9 cellular contexts compared by ENCODE assay signal in genomic region chr11:6474806-6475500, GRCh38. TPM values are rescaled to one million over a fixed set of nuclear protein-coding genes. Genes with fewer than 3 reads are reported as not detected.
DNase-seq lines count a peak whose midpoint lies in the region; ATAC-seq and TF ChIP-seq lines count a peak whose summit lies in the region.
"Had no signal": no experiment of that assay in that cellular context is flagged by ENCODE, and none has a peak within 500 bp of the region (broad histone marks: within the 10 kb centered on the region; RNA-seq: fewer than 3 reads in every experiment).

No MANE protein-coding gene starts in this region.

- H3K27ac Mint-ChIP-seq in activated CD4-positive, alpha-beta T cell treated with anti-CD3 and anti-CD28 coated beads, Interleukin-2, amount 10 ng/mL, durations not matched to agents 24 days and 14 days = peak overlapping the region; percentile 22
- H3K27ac Mint-ChIP-seq in activated B cell treated with CpG ODN at 0.5 μM for 24 hours = peak overlapping the region; percentile 77
- peak overlapping the region; percentile 76 for H3K27ac Mint-ChIP-seq in stimulated activated memory B cell treated with anti-CD40 and anti-IgM and Interleukin-4, amounts not matched to agents 10 μg/mL and 1 μg/mL and 100 μg/mL, for 72 hours

- no peaks in the 10 kb centered on the region for H3K9me3 Mint-ChIP-seq in activated CD4-positive, alpha-beta T cell treated with anti-CD3 and anti-CD28 coated beads, Interleukin-2, amount 10 ng/mL, durations not matched to agents 24 days and 14 days
- H3K9me3 Mint-ChIP-seq in activated B cell treated with CpG ODN at 0.5 μM for 24 hours = no peaks in the 10 kb centered on the region
- no peaks in the 10 kb centered on the region for H3K9me3 Mint-ChIP-seq in stimulated activated memory B cell treated with anti-CD40 and anti-IgM and Interleukin-4, amounts not matched to agents 10 μg/mL and 1 μg/mL and 100 μg/mL, for 72 hours

- ATAC-seq in activated B cell treated with CpG ODN at 0.5 μM for 24 hours (ENCODE audit: low read depth) = no peak
- ATAC-seq in stimulated activated memory B cell treated with anti-CD40 and anti-IgM and Interleukin-4, amounts not matched to agents 10 μg/mL and 1 μg/mL and 100 μg/mL, for 72 hours = no peak

- DNase-seq in activated CD4-positive, alpha-beta T cell treated with anti-CD3 and anti-CD28 coated beads, Interleukin-2, amount 10 ng/mL, durations not matched to agents 24 days and 14 days = no peak
- no peak for DNase-seq in activated CD4-positive, alpha-beta T cell treated with anti-CD3 and anti-CD28 coated beads for 48 hours
- DNase-seq in activated B cell treated with CpG ODN at 0.5 μM for 24 hours = no peak
- no peak for DNase-seq in UCSD-AML1 (lab: John Stamatoyannopoulos, UW; ENCODE audit: unreplicated experiment)
- DNase-seq in NCI-H524 treated with DMSO at 0.1 percent for 48 hours (lab: John Stamatoyannopoulos, UW) = no peak
- no peak for DNase-seq in HuH-7.5 (ENCODE audit: low spot score)
- DNase-seq: NCI-H1694 had no signal

- CTCF ChIA-PET in activated B cell treated with CpG ODN at 0.5 μM for 24 hours (lab: Charles Lee) = interaction anchor here (1.2 kb wide), 2 partner anchors 31 to 96 kb away, joined by 3 to 5 read pairs; no protein-coding TSS in a partner anchor

- H3K36me3 Mint-ChIP-seq in activated CD4-positive, alpha-beta T cell treated with anti-CD3 and anti-CD28 coated beads, Interleukin-2, amount 10 ng/mL, durations not matched to agents 24 days and 14 days (ENCODE audit: low read depth) = peaks cover 18% of the 10 kb centered on the region
- peaks cover 25% of the 10 kb centered on the region for H3K36me3 Mint-ChIP-seq in activated B cell treated with CpG ODN at 0.5 μM for 24 hours (ENCODE audit: low read depth)
- H3K36me3 Mint-ChIP-seq in stimulated activated memory B cell treated with anti-CD40 and anti-IgM and Interleukin-4, amounts not matched to agents 10 μg/mL and 1 μg/mL and 100 μg/mL, for 72 hours = peaks cover 18% of the 10 kb centered on the region

- peaks cover 13% of the 10 kb centered on the region for H3K4me1 ChIP-seq in iPS-15b (ENCODE audit: control insufficient read depth, insufficient read depth, low read length)

- H3K4me3 ChIP-seq in iPS-15b (ENCODE audit: low read depth, low read length) = peak overlapping the region; percentile 65

- H3K4me3 Mint-ChIP-seq in activated CD4-positive, alpha-beta T cell treated with anti-CD3 and anti-CD28 coated beads, Interleukin-2, amount 10 ng/mL, durations not matched to agents 24 days and 14 days = peak overlapping the region; percentile 79
- peak overlapping the region; percentile 86 for H3K4me3 Mint-ChIP-seq in activated B cell treated with CpG ODN at 0.5 μM for 24 hours
- H3K4me3 Mint-ChIP-seq in stimulated activated memory B cell treated with anti-CD40 and anti-IgM and Interleukin-4, amounts not matched to agents 10 μg/mL and 1 μg/mL and 100 μg/mL, for 72 hours = no peak overlapping the region

- POLR2A ChIA-PET in activated B cell treated with CpG ODN at 0.5 μM for 24 hours (lab: Charles Lee) = interaction anchor here (0.6 to 1.0 kb wide), 2 partner anchors 96 to 220 kb away, joined by 3 read pairs; no protein-coding TSS in a partner anchor

- intact Hi-C loops in activated CD4-positive, alpha-beta T cell treated with anti-CD3 and anti-CD28 coated beads, Interleukin-2, amount 10 ng/mL, durations not matched to agents 24 days and 14 days (cut with micrococcal nuclease) = no loop called here
- intact Hi-C loops in activated B cell treated with CpG ODN at 0.5 μM for 24 hours (cut with micrococcal nuclease) = loop anchor here (1.0 to 10.0 kb wide), 3 partner anchors 85 to 1037 kb away; partner anchors contain the start of genes PPFIBP2, SMPD1 and TRIM34

- no peaks in the 10 kb centered on the region for H3K9me3 ChIP-seq in iPS-15b (ENCODE audit: control insufficient read depth, insufficient read depth, low read length)

- H3K27me3 Mint-ChIP-seq in activated CD4-positive, alpha-beta T cell treated with anti-CD3 and anti-CD28 coated beads, Interleukin-2, amount 10 ng/mL, durations not matched to agents 24 days and 14 days = peaks cover 6% of the 10 kb centered on the region
- no peaks in the 10 kb centered on the region for H3K27me3 Mint-ChIP-seq in activated B cell treated with CpG ODN at 0.5 μM for 24 hours
- H3K27me3 Mint-ChIP-seq in stimulated activated memory B cell treated with anti-CD40 and anti-IgM and Interleukin-4, amounts not matched to agents 10 μg/mL and 1 μg/mL and 100 μg/mL, for 72 hours = no peaks in the 10 kb centered on the region

- peak overlapping the region; percentile 16 for H3K9ac ChIP-seq in iPS-15b (ENCODE audit: low read depth, low read length)

- no peak for TF ChIP-seq CTCF in activated B cell treated with CpG ODN at 0.5 μM for 24 hours (IDR thresholded peaks at IDR 0.05)

- peaks cover 5% of the 10 kb centered on the region for H3K27me3 ChIP-seq in iPS-15b (ENCODE audit: control insufficient read depth, insufficient read depth, low read length)

- peaks cover 24% of the 10 kb centered on the region for H3K4me1 Mint-ChIP-seq in activated CD4-positive, alpha-beta T cell treated with anti-CD3 and anti-CD28 coated beads, Interleukin-2, amount 10 ng/mL, durations not matched to agents 24 days and 14 days
- peaks cover 25% of the 10 kb centered on the region for H3K4me1 Mint-ChIP-seq in activated B cell treated with CpG ODN at 0.5 μM for 24 hours
- peaks cover 27% of the 10 kb centered on the region for H3K4me1 Mint-ChIP-seq in stimulated activated memory B cell treated with anti-CD40 and anti-IgM and Interleukin-4, amounts not matched to agents 10 μg/mL and 1 μg/mL and 100 μg/mL, for 72 hours

- peaks cover 30% of the 10 kb centered on the region for H3K36me3 ChIP-seq in iPS-15b (ENCODE audit: control insufficient read depth, insufficient read depth, low read length)

RNA-seq across cellular contexts. Expression of gene TRIM3, which starts 1.2 kb away (rescaled TPM):
- total RNA-seq in activated CD4-positive, alpha-beta T cell treated with anti-CD3 and anti-CD28 coated beads, Interleukin-2, amount 10 ng/mL, durations not matched to agents 24 days and 14 days = 3.4 and 4.1 TPM in 2 replicates
- total RNA-seq in activated B cell treated with CpG ODN at 0.5 μM for 24 hours = 8.3 and 9.0 TPM in 2 replicates

RNA-seq across cellular contexts. Expression of gene ARFIP2, which starts 6.2 kb away (rescaled TPM):
- total RNA-seq in activated CD4-positive, alpha-beta T cell treated with anti-CD3 and anti-CD28 coated beads, Interleukin-2, amount 10 ng/mL, durations not matched to agents 24 days and 14 days = 50.8 and 51.2 TPM in 2 replicates
- total RNA-seq in activated B cell treated with CpG ODN at 0.5 μM for 24 hours = 40.6 and 43.1 TPM in 2 replicates

RNA-seq across cellular contexts. Expression of gene TIMM10B, which starts 6.3 kb away (rescaled TPM):
- 41.3 and 47.4 TPM in 2 replicates for total RNA-seq in activated CD4-positive, alpha-beta T cell treated with anti-CD3 and anti-CD28 coated beads, Interleukin-2, amount 10 ng/mL, durations not matched to agents 24 days and 14 days
- total RNA-seq in activated B cell treated with CpG ODN at 0.5 μM for 24 hours = 48.0 and 60.0 TPM in 2 replicates

RNA-seq across cellular contexts. Expression of gene DNHD1, which starts 22.1 kb away (rescaled TPM):
- total RNA-seq in activated CD4-positive, alpha-beta T cell treated with anti-CD3 and anti-CD28 coated beads, Interleukin-2, amount 10 ng/mL, durations not matched to agents 24 days and 14 days = 21.5 and 22.8 TPM in 2 replicates
- 26.7 and 42.6 TPM in 2 replicates for total RNA-seq in activated B cell treated with CpG ODN at 0.5 μM for 24 hours

RNA-seq across cellular contexts. Expression of gene HPX, which starts 34.2 kb away (rescaled TPM):
- total RNA-seq in activated CD4-positive, alpha-beta T cell treated with anti-CD3 and anti-CD28 coated beads, Interleukin-2, amount 10 ng/mL, durations not matched to agents 24 days and 14 days = not detected in 2 replicates
- total RNA-seq in activated B cell treated with CpG ODN at 0.5 μM for 24 hours = 0.40 TPM in 1 of 2 replicates, not detected in the other

Comparison
In these comparisons a context has a peak if more than half of its experiments do, and no peak if none do; other contexts are left out.
1. H3K27ac Mint-ChIP-seq: peak in every context shown above with its lines; median percentile 77 in activated B cell treated with CpG ODN at 0.5 μM for 24 hours; 76 in stimulated activated memory B cell treated with anti-CD40 and anti-IgM and Interleukin-4, amounts not matched to agents 10 μg/mL and 1 μg/mL and 100 μg/mL, for 72 hours; 22 in activated CD4-positive, alpha-beta T cell treated with anti-CD3 and anti-CD28 coated beads, Interleukin-2, amount 10 ng/mL, durations not matched to agents 24 days and 14 days.